ENCODE assay signal across 10 cellular contexts in genomic region chr16:89247734-89248075, GRCh38. TPM values are rescaled to one million over a fixed set of nuclear protein-coding genes. Genes with fewer than 3 reads are reported as not detected.
DNase-seq lines count a peak whose midpoint lies in the region; ATAC-seq and TF ChIP-seq lines count a peak whose summit lies in the region.
"Not testable (repeated sequence)": the region's sequence is repeated elsewhere in the genome, so short reads cannot be mapped to it uniquely, and the experiment has no call there.
"Had no signal": no experiment of that assay in that cellular context is flagged by ENCODE, and none has a peak within 500 bp of the region (broad histone marks: within the 10 kb centered on the region; RNA-seq: fewer than 3 reads in every experiment).

No MANE protein-coding gene starts in this region.

- H3K23ac ChIP-seq in neuronal stem cell (ENCODE audit: low read depth, low read length, poor library complexity): not testable (repeated sequence)

- peak overlapping the region; percentile 57 for H3K4me2 ChIP-seq in neuronal stem cell (ENCODE audit: insufficient read depth, low read length, poor library complexity, severe bottlenecking)

- H2BK15ac ChIP-seq in neuronal stem cell (ENCODE audit: low read length): not testable (repeated sequence)

- H2AK5ac ChIP-seq in neuronal stem cell (ENCODE audit: low read depth, low read length): not testable (repeated sequence)

- peak overlapping the region; percentile 97 for H2AFZ ChIP-seq in neuronal stem cell (ENCODE audit: low read length)

- H3K36me3 Mint-ChIP-seq in CD4-positive, CD25-positive, alpha-beta regulatory T cell; activated naive CD4-positive, alpha-beta T cell treated with anti-CD3 and anti-CD28 coated beads, Interleukin-2, amount 50 U/mL, for 24 hours: not testable (repeated sequence)

- peak overlapping the region; percentile 55 for H3K4me3 ChIP-seq in CD4-positive, CD25-positive, alpha-beta regulatory T cell (ENCODE audit: low read depth, low read length)
- H3K4me3 ChIP-seq in HAP-1 (peak overlapping the region; percentile 37), Panc1 (ENCODE audit: low read depth in 2 of 2, low read length in 2 of 2) (peak overlapping the region; percentile 46 to 58), iPS-18a (ENCODE audit: low read length) (peak overlapping the region; percentile 51), neuronal stem cell (ENCODE audit: low read length in 2 of 2) (peak overlapping the region; percentile 54 to 84), stomach (peak overlapping the region; percentile 45 to 68 (median 56))
- not testable (repeated sequence) for H3K4me3 ChIP-seq in endocrine pancreas (ENCODE audit: control insufficient read depth, insufficient read depth, low read length)

- BruUV-seq in Panc1 (replicated peaks; lab: Mats Ljungman, UMichigan): not testable (repeated sequence)

- not testable (repeated sequence) for H3K36me3 ChIP-seq in CD4-positive, CD25-positive, alpha-beta regulatory T cell (ENCODE audit: control insufficient read depth, insufficient read depth, low read length); HAP-1 (replicated peaks); Panc1 (ENCODE audit: control insufficient read depth, insufficient read depth, low read length); endocrine pancreas (ENCODE audit: control insufficient read depth, insufficient read depth, low read length); iPS-18a (ENCODE audit: control insufficient read depth, low read depth, low read length); neuronal stem cell (replicated peaks in 1 of 2; ENCODE audit: control insufficient read depth in 2 of 2, insufficient read depth in 2 of 2, low read length in 2 of 2); stomach

- H2BK5ac ChIP-seq in neuronal stem cell (ENCODE audit: low read length): not testable (repeated sequence)

- peak overlapping the region; percentile 41 for H3K9ac ChIP-seq in endocrine pancreas (ENCODE audit: control insufficient read depth, insufficient read depth, low read length)
- H3K9ac ChIP-seq in iPS-18a (ENCODE audit: low read length); neuronal stem cell (ENCODE audit: low read depth, low read length, poor library complexity): not testable (repeated sequence)

- ATAC-seq in CD4-positive, CD25-positive, alpha-beta regulatory T cell (ENCODE audit: low read depth in 2 of 2): not testable (repeated sequence)
- peak; percentile 83 for ATAC-seq in Panc1

- intact Hi-C loops in Panc1 (cut with micrococcal nuclease; ENCODE audit: unreplicated experiment); stomach (cut with DNase I; ENCODE audit: low total_unique reads): not testable (repeated sequence)

- CTCF ChIA-PET in Panc1 (lab: Charles Lee): not testable (repeated sequence)

- peaks cover 10% of the 10 kb centered on the region for H3K4me1 ChIP-seq in CD4-positive, CD25-positive, alpha-beta regulatory T cell (ENCODE audit: control insufficient read depth, insufficient read depth, low read length, poor library complexity, severe bottlenecking)
- H3K4me1 ChIP-seq in HAP-1; Panc1 (ENCODE audit: control insufficient read depth, insufficient read depth, low read length); endocrine pancreas (ENCODE audit: control insufficient read depth, insufficient read depth, low read length); iPS-18a (ENCODE audit: control insufficient read depth, low read depth, low read length); neuronal stem cell (ENCODE audit: control insufficient read depth in 2 of 2, insufficient read depth in 1 of 2, low read depth in 1 of 2, low read length in 2 of 2): not testable (repeated sequence)
- peaks cover 7 to 18% (median 16%) of the 10 kb centered on the region in 4 donors for H3K4me1 ChIP-seq in stomach

- H3K27ac ChIP-seq in CD4-positive, CD25-positive, alpha-beta regulatory T cell (ENCODE audit: insufficient read depth, low read length, poor library complexity, severe bottlenecking); iPS-18a (ENCODE audit: low read length); neuronal stem cell (replicated peaks; ENCODE audit: low read length): not testable (repeated sequence)
- H3K27ac ChIP-seq in Panc1 (ENCODE audit: low read length): peak overlapping the region; percentile 34; the same call in 1 of the 2 replicates
- peak overlapping the region in 3 of 5 donors; percentile 4 to 53 (median 41) for H3K27ac ChIP-seq in stomach

- H3K4me1 Mint-ChIP-seq in CD4-positive, CD25-positive, alpha-beta regulatory T cell: peaks cover 0 to 26% (median 13%) of the 10 kb centered on the region in 4 donors
- H3K4me1 Mint-ChIP-seq in activated naive CD4-positive, alpha-beta T cell treated with anti-CD3 and anti-CD28 coated beads, Interleukin-2, amount 50 U/mL, for 24 hours: peaks cover 12% of the 10 kb centered on the region

- TF ChIP-seq POLR2A in stomach (IDR thresholded peaks at IDR 0.05): not testable (repeated sequence)

- H2BK12ac ChIP-seq in neuronal stem cell (ENCODE audit: low read length): not testable (repeated sequence)

- in situ Hi-C loops in HAP-1 (cut with MboI; ENCODE audit: low sequenced_read_pairs); Panc1 (cut with HindIII; ENCODE audit: low pct_unique_long_range_greater_than_20kb, low sequenced_read_pairs): not testable (repeated sequence)

- DNase-seq in CD4-positive, CD25-positive, alpha-beta regulatory T cell; HAP-1 (ENCODE audit: low spot score in 2 of 2); Panc1 (ENCODE audit: low read depth, low spot score); neuronal stem cell (ENCODE audit: low spot score); stomach: not testable (repeated sequence)

- peak overlapping the region in 1 of 3 donors; percentile 87 for H3K27ac Mint-ChIP-seq in CD4-positive, CD25-positive, alpha-beta regulatory T cell
- H3K27ac Mint-ChIP-seq in activated naive CD4-positive, alpha-beta T cell treated with anti-CD3 and anti-CD28 coated beads, Interleukin-2, amount 50 U/mL, for 24 hours: not testable (repeated sequence)

- not testable (repeated sequence) for H4K91ac ChIP-seq in neuronal stem cell (ENCODE audit: low read depth, low read length, poor library complexity)

- H3K4me3 Mint-ChIP-seq in CD4-positive, CD25-positive, alpha-beta regulatory T cell: peak overlapping the region; percentile 84 to 88 (median 85)
- H3K4me3 Mint-ChIP-seq in activated naive CD4-positive, alpha-beta T cell treated with anti-CD3 and anti-CD28 coated beads, Interleukin-2, amount 50 U/mL, for 24 hours: peak overlapping the region; percentile 78

- TF ChIP-seq EP300 in stomach (IDR thresholded peaks at IDR 0.05): not testable (repeated sequence)

- POLR2A ChIA-PET in Panc1 (lab: Charles Lee): interaction anchor here (0.7 kb wide), 1 partner anchor 154 kb away, joined by 4 read pairs; the partner anchor contains the start of gene ACSF3

- H3K9me3 Mint-ChIP-seq in CD4-positive, CD25-positive, alpha-beta regulatory T cell; activated naive CD4-positive, alpha-beta T cell treated with anti-CD3 and anti-CD28 coated beads, Interleukin-2, amount 50 U/mL, for 24 hours: not testable (repeated sequence)

- H3K27me3 Mint-ChIP-seq in CD4-positive, CD25-positive, alpha-beta regulatory T cell: peaks cover 16% of the 10 kb centered on the region
- not testable (repeated sequence) for H3K27me3 Mint-ChIP-seq in activated naive CD4-positive, alpha-beta T cell treated with anti-CD3 and anti-CD28 coated beads, Interleukin-2, amount 50 U/mL, for 24 hours

- not testable (repeated sequence) for H3K4ac ChIP-seq in neuronal stem cell (ENCODE audit: low read length)

- TF ChIP-seq CTCF in Panc1 (IDR thresholded peaks at IDR 0.05); stomach (IDR thresholded peaks at IDR 0.05): not testable (repeated sequence)

- not testable (repeated sequence) for H4K8ac ChIP-seq in neuronal stem cell (ENCODE audit: low read depth, low read length)

- not testable (repeated sequence) for H3K79me1 ChIP-seq in neuronal stem cell (ENCODE audit: low read depth, low read length)

- not testable (repeated sequence) for H2BK120ac ChIP-seq in neuronal stem cell (ENCODE audit: low read depth, low read length)

- H3K14ac ChIP-seq in neuronal stem cell (ENCODE audit: low read length): not testable (repeated sequence)

- H3K9me3 ChIP-seq in CD4-positive, CD25-positive, alpha-beta regulatory T cell (ENCODE audit: control insufficient read depth in 2 of 2, low read length in 2 of 2); HAP-1; Panc1 (ENCODE audit: control insufficient read depth, insufficient read depth, low read depth, low read length); endocrine pancreas (ENCODE audit: control insufficient read depth, low read length); iPS-18a (ENCODE audit: control insufficient read depth, low read depth, low read length); neuronal stem cell (replicated peaks in 1 of 2; ENCODE audit: control insufficient read depth in 2 of 2, insufficient read depth in 1 of 2, low read depth in 1 of 2, low read length in 2 of 2): not testable (repeated sequence)
- peaks cover 0 to 20% (median 7%) of the 10 kb centered on the region in 4 donors for H3K9me3 ChIP-seq in stomach

- H3K27me3 ChIP-seq in CD4-positive, CD25-positive, alpha-beta regulatory T cell (ENCODE audit: control insufficient read depth, insufficient read depth, low read length); HAP-1 (ENCODE audit: low read depth); Panc1 (ENCODE audit: control insufficient read depth, insufficient read depth, low read length); endocrine pancreas (ENCODE audit: control insufficient read depth, insufficient read depth, low read length); neuronal stem cell (ENCODE audit: control insufficient read depth in 3 of 3, insufficient read depth in 3 of 3, low read depth in 1 of 3, low read length in 3 of 3); stomach: not testable (repeated sequence)
- H3K27me3 ChIP-seq in iPS-18a (ENCODE audit: control insufficient read depth, insufficient read depth, low read length): peaks cover 20% of the 10 kb centered on the region

- WGBS in neuronal stem cell (ENCODE audit: extremely low coverage in 2 of 2, insufficient read length in 2 of 2, insufficient replicate concordance in 1 of 2), 2 donors: no CpG with 5 or more reads among the region's 45 CpGs
- WGBS in stomach, 5 donors: 0 to 5% (median 2%) methylated on average over 3 to 45 of the region's 45 CpGs

- H3K18ac ChIP-seq in neuronal stem cell (ENCODE audit: low read length): peak overlapping the region; percentile 48

RNA-seq across cellular contexts. Expression of gene ZNF778, which starts 30.2 kb away (rescaled TPM):
- total RNA-seq in CD4-positive, CD25-positive, alpha-beta regulatory T cell: 7.9 TPM
- 1 to 10 TPM; 3.3 to 4.9 (median 3.9) TPM for polyA plus RNA-seq in CD4-positive, CD25-positive, alpha-beta regulatory T cell
- total RNA-seq in Panc1 (2021; ENCODE audit: unreplicated experiment) (15.0 TPM), stomach (10 to 100 TPM in 1 of 5 donors, 1 to 10 TPM in 4; 4.1 to 11.7 (median 4.9) TPM)
- 4.9 TPM for polyA plus RNA-seq in Panc1 (2012; ENCODE audit: insufficient read length)
- 7.7 TPM for polyA plus RNA-seq in neuronal stem cell (2013, experiment 1 of 2)
- 8.7 TPM for polyA plus RNA-seq in neuronal stem cell (2013, experiment 2 of 2)
- 1 to 10 TPM; 1.2 to 7.2 (median 1.5) TPM for polyA plus RNA-seq in stomach

RNA-seq across cellular contexts. Expression of gene SLC22A31, which starts 47.4 kb away (rescaled TPM):
- total RNA-seq in CD4-positive, CD25-positive, alpha-beta regulatory T cell: not detected
- under 1 TPM in 1 of 4 donors, not detected in 3; 0.14 TPM for polyA plus RNA-seq in CD4-positive, CD25-positive, alpha-beta regulatory T cell
- total RNA-seq in Panc1 (2021; ENCODE audit: unreplicated experiment) (4.5 TPM), stomach (1 to 10 TPM in 1 of 5 donors, not detected in 4; 2.7 TPM)
- 4.5 TPM for polyA plus RNA-seq in Panc1 (2012; ENCODE audit: insufficient read length)
- 0.67 TPM for polyA plus RNA-seq in neuronal stem cell (2013, experiment 1 of 2)
- 0.97 TPM for polyA plus RNA-seq in neuronal stem cell (2013, experiment 2 of 2)
- 1 to 10 TPM; 1.4 to 6.4 (median 3.0) TPM for polyA plus RNA-seq in stomach
- total RNA-seq: MCF 10A, occipital lobe had no signal
